Comparison of ENCODE assay signal across 21 cellular contexts in the genomic region with DNA sequence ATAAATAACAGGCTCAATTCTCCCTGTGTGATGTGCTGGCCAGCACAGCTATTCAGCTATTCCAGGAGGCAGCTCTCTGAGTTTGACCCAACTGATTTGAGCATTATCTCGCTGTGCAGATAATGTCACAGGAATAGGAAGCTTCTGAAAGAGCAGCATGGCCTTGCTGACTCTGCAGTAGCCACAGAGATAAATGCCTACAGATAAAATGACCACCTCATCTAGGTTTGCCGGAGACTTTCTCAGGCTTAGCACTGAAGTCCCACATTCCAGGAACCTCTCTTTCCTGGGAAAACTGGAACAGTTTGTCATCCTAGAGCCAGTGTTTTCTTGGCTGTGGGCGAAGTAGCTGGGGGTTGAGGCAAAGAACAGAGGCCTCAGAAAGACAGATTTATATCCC.
DNase-seq lines count a peak whose midpoint lies in the region; ATAC-seq, FAIRE-seq and TF ChIP-seq lines count a peak whose summit lies in the region.
"Had no signal": no experiment of that assay in that cellular context is flagged by ENCODE, and none has a peak within 500 bp of the region (broad histone marks: within the 10 kb centered on the region; RNA-seq: fewer than 3 reads in every experiment).

No MANE protein-coding gene starts in this region.

- H3K36me3 ChIP-seq in OCI-LY3 (replicated peaks; ENCODE audit: low read depth, low read length), result peaks cover 6% of the 10 kb centered on the region
- H3K36me3 ChIP-seq in astrocyte (ENCODE audit: insufficient read depth, low read length), result no peaks in the 10 kb centered on the region
- H3K36me3 ChIP-seq: tibial nerve, WERI-Rb-1 had no signal

- peak overlapping the region; percentile 96 for H3K27ac Mint-ChIP-seq in activated naive CD4-positive, alpha-beta T cell treated with anti-CD3 and anti-CD28 coated beads, Interleukin-2, amount 50 U/mL, for 24 hours
- H3K27ac Mint-ChIP-seq in astrocyte (ENCODE audit: unreplicated experiment), result peak overlapping the region; percentile 41
- peak overlapping the region; percentile 71 for H3K27ac Mint-ChIP-seq in stimulated activated memory B cell treated with anti-CD40 and anti-IgM and Interleukin-4, amounts not matched to agents 10 μg/mL and 1 μg/mL and 100 μg/mL, for 72 hours
- H3K27ac Mint-ChIP-seq: activated naive CD4-positive, alpha-beta T cell treated with anti-CD3 and anti-CD28 coated beads, Interleukin-2, amount 10 ng/mL, durations not matched to agents 7 days and 5 days had no signal

- peak overlapping the region; percentile 83 for H3K9ac ChIP-seq in OCI-LY3 (ENCODE audit: low read length)
- H3K9ac ChIP-seq in astrocyte (ENCODE audit: low read length), result no peak overlapping the region

- H3K9me3 ChIP-seq in OCI-LY3 (ENCODE audit: insufficient read depth, low read length), result peaks cover 2% of the 10 kb centered on the region; the same call in 1 of the 2 replicates
- H3K9me3 ChIP-seq in astrocyte (ENCODE audit: insufficient read depth, low read depth, low read length), result no peaks in the 10 kb centered on the region
- H3K9me3 ChIP-seq: mucosa of descending colon, tibial nerve had no signal

- H3K27ac ChIP-seq in OCI-LY3 (ENCODE audit: low read length), result peak overlapping the region; percentile 95
- H3K27ac ChIP-seq in astrocyte (ENCODE audit: low read depth, low read length), result no peak overlapping the region
- H3K27ac ChIP-seq: tibial nerve, WERI-Rb-1 had no signal

- H3K4me3 ChIP-seq in OCI-LY3 (ENCODE audit: low read length), result peak overlapping the region; percentile 55
- no peak overlapping the region for H3K4me3 ChIP-seq in astrocyte (ENCODE audit: insufficient read depth, low read depth, low read length)
- H3K4me3 ChIP-seq: mucosa of descending colon, tibial nerve had no signal

- no peak for DNase-seq in activated naive CD4-positive, alpha-beta T cell (lab: John Stamatoyannopoulos, UW)
- DNase-seq in astrocyte (ENCODE audit: low read depth) (peak; percentile 23), hypothalamus (lab: John Stamatoyannopoulos, UW) (no peak), omental fat pad (ENCODE audit: low spot score) (no peak)
- DNase-seq in stimulated activated CD4-positive, alpha-beta T cell treated with anti-CD3 and anti-CD28 coated beads, Interleukin-4, amount 100 ng/mL, for 1 hour, result no peak
- DNase-seq: activated naive CD4-positive, alpha-beta T cell treated with anti-CD3 and anti-CD28 coated beads, Interleukin-2, amount 10 ng/mL, durations not matched to agents 7 days and 5 days; CD8-positive, alpha-beta memory T cell; mucosa of descending colon; NCI-H1092 treated with DMSO at 0.1 percent for 48 hours; NCI-H2107; NCI-H524 treated with DMSO at 0.1 percent for 48 hours; right cardiac atrium; SHP77 treated with DMSO at 0.1 percent for 48 hours; T-helper 1 cell; WERI-Rb-1 had no signal

- peak overlapping the region; percentile 78 for H3K4me2 ChIP-seq in OCI-LY3 (ENCODE audit: low read length)
- H3K4me2 ChIP-seq in astrocyte (ENCODE audit: low read length), result no peak overlapping the region

- H3K4me3 Mint-ChIP-seq in activated naive CD4-positive, alpha-beta T cell treated with anti-CD3 and anti-CD28 coated beads, Interleukin-2, amount 50 U/mL, for 24 hours, result peak overlapping the region; percentile 72
- no peak overlapping the region for H3K4me3 Mint-ChIP-seq in astrocyte (ENCODE audit: unreplicated experiment)
- no peak overlapping the region for H3K4me3 Mint-ChIP-seq in stimulated activated memory B cell treated with anti-CD40 and anti-IgM and Interleukin-4, amounts not matched to agents 10 μg/mL and 1 μg/mL and 100 μg/mL, for 72 hours
- H3K4me3 Mint-ChIP-seq: activated naive CD4-positive, alpha-beta T cell treated with anti-CD3 and anti-CD28 coated beads, Interleukin-2, amount 10 ng/mL, durations not matched to agents 7 days and 5 days had no signal

- peaks cover 17% of the 10 kb centered on the region for H3K9me3 Mint-ChIP-seq in activated naive CD4-positive, alpha-beta T cell treated with anti-CD3 and anti-CD28 coated beads, Interleukin-2, amount 50 U/mL, for 24 hours
- no peaks in the 10 kb centered on the region for H3K9me3 Mint-ChIP-seq in astrocyte (ENCODE audit: unreplicated experiment)
- H3K9me3 Mint-ChIP-seq in stimulated activated memory B cell treated with anti-CD40 and anti-IgM and Interleukin-4, amounts not matched to agents 10 μg/mL and 1 μg/mL and 100 μg/mL, for 72 hours, result peaks cover 6% of the 10 kb centered on the region
- H3K9me3 Mint-ChIP-seq: CD8-positive, alpha-beta memory T cell had no signal

- H3K4me1 Mint-ChIP-seq in activated naive CD4-positive, alpha-beta T cell treated with anti-CD3 and anti-CD28 coated beads, Interleukin-2, amount 50 U/mL, for 24 hours, result peaks cover 81% of the 10 kb centered on the region
- H3K4me1 Mint-ChIP-seq in astrocyte (ENCODE audit: low read depth, unreplicated experiment), result peaks cover 14% of the 10 kb centered on the region
- peaks cover 61% of the 10 kb centered on the region for H3K4me1 Mint-ChIP-seq in stimulated activated memory B cell treated with anti-CD40 and anti-IgM and Interleukin-4, amounts not matched to agents 10 μg/mL and 1 μg/mL and 100 μg/mL, for 72 hours

- H4K20me1 ChIP-seq in OCI-LY3 (ENCODE audit: insufficient read depth, low read length), result no peaks in the 10 kb centered on the region
- no peaks in the 10 kb centered on the region for H4K20me1 ChIP-seq in astrocyte (ENCODE audit: insufficient read depth, low read length)

- peaks cover 17% of the 10 kb centered on the region for H3K36me3 Mint-ChIP-seq in activated naive CD4-positive, alpha-beta T cell treated with anti-CD3 and anti-CD28 coated beads, Interleukin-2, amount 50 U/mL, for 24 hours
- H3K36me3 Mint-ChIP-seq in astrocyte (ENCODE audit: low read depth, unreplicated experiment), result peaks cover 22% of the 10 kb centered on the region
- peaks cover 19% of the 10 kb centered on the region for H3K36me3 Mint-ChIP-seq in stimulated activated memory B cell treated with anti-CD40 and anti-IgM and Interleukin-4, amounts not matched to agents 10 μg/mL and 1 μg/mL and 100 μg/mL, for 72 hours
- H3K36me3 Mint-ChIP-seq: activated naive CD4-positive, alpha-beta T cell treated with anti-CD3 and anti-CD28 coated beads, Interleukin-2, amount 10 ng/mL, durations not matched to agents 7 days and 5 days had no signal

- no peaks in the 10 kb centered on the region for H3K27me3 Mint-ChIP-seq in activated naive CD4-positive, alpha-beta T cell treated with anti-CD3 and anti-CD28 coated beads, Interleukin-2, amount 50 U/mL, for 24 hours
- no peaks in the 10 kb centered on the region for H3K27me3 Mint-ChIP-seq in astrocyte (ENCODE audit: low read depth, unreplicated experiment)
- H3K27me3 Mint-ChIP-seq in stimulated activated memory B cell treated with anti-CD40 and anti-IgM and Interleukin-4, amounts not matched to agents 10 μg/mL and 1 μg/mL and 100 μg/mL, for 72 hours, result no peaks in the 10 kb centered on the region
- H3K27me3 Mint-ChIP-seq: activated naive CD4-positive, alpha-beta T cell treated with anti-CD3 and anti-CD28 coated beads, Interleukin-2, amount 10 ng/mL, durations not matched to agents 7 days and 5 days had no signal

- TF ChIP-seq CTCF in OCI-LY3 (IDR thresholded peaks at IDR 0.05; ENCODE audit: low read depth, low read length), result no peak
- TF ChIP-seq CTCF in astrocyte (IDR thresholded peaks at IDR 0.05; ENCODE audit: insufficient read depth, low read depth, low read length), result no peak
- TF ChIP-seq CTCF in omental fat pad (IDR thresholded peaks at IDR 0.05), result no peak

- H3K4me1 ChIP-seq in OCI-LY3 (ENCODE audit: low read length) (peaks cover 78% of the 10 kb centered on the region), astrocyte (ENCODE audit: insufficient read depth, low read length) (peaks cover 4% of the 10 kb centered on the region)
- H3K4me1 ChIP-seq: tibial nerve had no signal

- H3K79me2 ChIP-seq in OCI-LY3 (ENCODE audit: low read length), result peaks cover 41% of the 10 kb centered on the region
- H3K79me2 ChIP-seq in astrocyte (ENCODE audit: insufficient read depth, low read length), result no peaks in the 10 kb centered on the region

- FAIRE-seq in astrocyte (lab: Jason Lieb, UNC), result no peak
- FAIRE-seq: colon had no signal

- H2AFZ ChIP-seq in OCI-LY3 (ENCODE audit: low read depth, low read length), result no peak overlapping the region
- H2AFZ ChIP-seq in astrocyte (ENCODE audit: low read depth, low read length), result peak overlapping the region; percentile 8

- H3K27me3 ChIP-seq in OCI-LY3 (ENCODE audit: low read depth, low read length) (no peaks in the 10 kb centered on the region), astrocyte (ENCODE audit: insufficient read depth, low read length) (no peaks in the 10 kb centered on the region)
- H3K27me3 ChIP-seq: tibial nerve had no signal

- ATAC-seq in stimulated activated memory B cell treated with anti-CD40 and anti-IgM and Interleukin-4, amounts not matched to agents 10 μg/mL and 1 μg/mL and 100 μg/mL, for 72 hours, result no peak
- no peak for ATAC-seq in omental fat pad (ENCODE audit: low FRiP score)
- ATAC-seq: left lobe of liver, mucosa of descending colon had no signal

Comparison
In these comparisons a context has a peak if more than half of its experiments do, and no peak if none do; other contexts are left out.
1. H3K27ac Mint-ChIP-seq: peak in every context shown above with its lines; median percentile 96 in activated naive CD4-positive, alpha-beta T cell treated with anti-CD3 and anti-CD28 coated beads, Interleukin-2, amount 50 U/mL, for 24 hours; 71 in stimulated activated memory B cell treated with anti-CD40 and anti-IgM and Interleukin-4, amounts not matched to agents 10 μg/mL and 1 μg/mL and 100 μg/mL, for 72 hours; 41 in astrocyte.